8 cellular contexts compared by ENCODE assay signal in genomic region chr16:81004646-81005353, GRCh38. TPM values are rescaled to one million over a fixed set of nuclear protein-coding genes. Genes with fewer than 3 reads are reported as not detected.
DNase-seq lines count a peak whose midpoint lies in the region; ATAC-seq and TF ChIP-seq lines count a peak whose summit lies in the region.

No MANE protein-coding gene starts in this region.

- H3K9me3 Mint-ChIP-seq in activated naive CD4-positive, alpha-beta T cell treated with anti-CD3 and anti-CD28 coated beads, Interleukin-2, amount 50 U/mL, for 72 hours = no peaks in the 10 kb centered on the region

- peak overlapping the region in 15 of 21 experiments; percentile 6 to 76 (median 41) for H3K27ac ChIP-seq in skin epidermis

- no peak for ATAC-seq in activated naive CD4-positive, alpha-beta T cell treated with anti-CD3 and anti-CD28 coated beads, Interleukin-2, amount 50 U/mL, for 72 hours
- no peak for ATAC-seq in GM18498 (IDR thresholded peaks at IDR 0.05; ENCODE audit: unreplicated experiment)

- TF ChIP-seq CTCF in GM12865 (IDR thresholded peaks at IDR 0.05; ENCODE audit: insufficient read depth, low read depth, low read length, missing control alignments) = peak; percentile 35

- H3K9me3 ChIP-seq in iPS-15b (ENCODE audit: control insufficient read depth, insufficient read depth, low read length) = no peaks in the 10 kb centered on the region

- peaks cover 14 to 61% of the 10 kb centered on the region in 2 donors for H3K36me3 Mint-ChIP-seq in activated naive CD4-positive, alpha-beta T cell treated with anti-CD3 and anti-CD28 coated beads, Interleukin-2, amount 50 U/mL, for 72 hours

- H3K4me3 ChIP-seq in GM12865 (ENCODE audit: low read depth, low read length) (peak overlapping the region; percentile 89), iPS-15b (ENCODE audit: low read depth, low read length) (peak overlapping the region; percentile 84), skin epidermis (peak overlapping the region in 3 of 7 experiments; percentile 2 to 92 (median 15))

- DNase-seq in Ammon's horn (ENCODE audit: low spot score) = peak; percentile 47
- peak; percentile 69 for DNase-seq in GM12865 (ENCODE audit: low read depth)
- peak; percentile 51 for DNase-seq in NCI-H226
- peak in 1 of 2 donors; percentile 50 for DNase-seq in activated naive CD4-positive, alpha-beta T cell treated with anti-CD3 and anti-CD28 coated beads, Interleukin-2, amount 50 U/mL, for 72 hours (ENCODE audit: low spot score in 2 of 2)
- no peak for DNase-seq in T-helper 9 cell

- no peak overlapping the region for H3K9ac ChIP-seq in iPS-15b (ENCODE audit: low read depth, low read length)

- no peaks in the 10 kb centered on the region for H3K4me1 ChIP-seq in iPS-15b (ENCODE audit: control insufficient read depth, insufficient read depth, low read length)

- H3K36me3 ChIP-seq in iPS-15b (ENCODE audit: control insufficient read depth, insufficient read depth, low read length) = no peaks in the 10 kb centered on the region

- no peaks in the 10 kb centered on the region for H3K27me3 ChIP-seq in iPS-15b (ENCODE audit: control insufficient read depth, insufficient read depth, low read length)

- peak overlapping the region; percentile 92 to 93 for H3K27ac Mint-ChIP-seq in activated naive CD4-positive, alpha-beta T cell treated with anti-CD3 and anti-CD28 coated beads, Interleukin-2, amount 50 U/mL, for 72 hours

RNA-seq across cellular contexts. Expression of gene CMC2, which starts 1.9 kb away (rescaled TPM):
- total RNA-seq in activated naive CD4-positive, alpha-beta T cell treated with anti-CD3 and anti-CD28 coated beads, Interleukin-2, amount 50 U/mL, for 72 hours = 100 to 1,000 TPM; 107 to 144 TPM

RNA-seq across cellular contexts. Expression of gene CENPN, which starts 2.2 kb away (rescaled TPM):
- total RNA-seq in activated naive CD4-positive, alpha-beta T cell treated with anti-CD3 and anti-CD28 coated beads, Interleukin-2, amount 50 U/mL, for 72 hours = 10 to 100 TPM; 41.7 to 57.9 TPM

RNA-seq across cellular contexts. Expression of gene ATMIN, which starts 30.8 kb away (rescaled TPM):
- total RNA-seq in activated naive CD4-positive, alpha-beta T cell treated with anti-CD3 and anti-CD28 coated beads, Interleukin-2, amount 50 U/mL, for 72 hours = 10 to 100 TPM; 12.4 to 16.5 TPM
